Comparison of ENCODE assay signal across 10 cellular contexts in genomic region chr2:159710601-159711180, GRCh38. TPM values are rescaled to one million over a fixed set of nuclear protein-coding genes. Genes with fewer than 3 reads are reported as not detected.
DNase-seq lines count a peak whose midpoint lies in the region; ATAC-seq and TF ChIP-seq lines count a peak whose summit lies in the region.
"Had no signal": no experiment of that assay in that cellular context is flagged by ENCODE, and none has a peak within 500 bp of the region (broad histone marks: within the 10 kb centered on the region; RNA-seq: fewer than 3 reads in every experiment).

No MANE protein-coding gene starts in this region.

- H4K20me1 ChIP-seq in SU-DHL-6 (ENCODE audit: low read depth, low read length), result peaks cover 26% of the 10 kb centered on the region
- peaks cover 28% of the 10 kb centered on the region for H4K20me1 ChIP-seq in smooth muscle cell (ENCODE audit: low read depth)

- no peak overlapping the region for H2AFZ ChIP-seq in SU-DHL-6 (ENCODE audit: low read depth, low read length, severe bottlenecking)
- H2AFZ ChIP-seq in smooth muscle cell (ENCODE audit: low read depth), result no peak overlapping the region

- H3K4me3 Mint-ChIP-seq in activated naive CD4-positive, alpha-beta T cell treated with anti-CD3 and anti-CD28 coated beads, Interleukin-2, amount 50 U/mL, for 24 hours, result no peak overlapping the region

- H3K9me2 ChIP-seq in SU-DHL-6 (replicated peaks; ENCODE audit: insufficient read depth, low read length), result no peaks in the 10 kb centered on the region

- ATAC-seq in HG02623 (IDR thresholded peaks at IDR 0.05; ENCODE audit: unreplicated experiment) (no peak), HG02571 (IDR thresholded peaks at IDR 0.05; ENCODE audit: unreplicated experiment) (no peak)

- H3K27ac ChIP-seq in SU-DHL-6 (ENCODE audit: low read depth, low read length) (no peak overlapping the region; the same call in 1 of the 2 replicates), smooth muscle cell (ENCODE audit: low read depth) (no peak overlapping the region)
- H3K27ac ChIP-seq: C4-2B had no signal

- no peak for DNase-seq in activated naive CD4-positive, alpha-beta T cell treated with Interleukin-2 at 50 U/mL for 16 hours
- DNase-seq in epithelial cell of proximal tubule (ENCODE audit: low read depth) (no peak), smooth muscle cell (lab: John Stamatoyannopoulos, UW; ENCODE audit: unreplicated experiment) (no peak), NCI-H1092 (lab: John Stamatoyannopoulos, UW) (no peak)
- DNase-seq: NCI-H526 treated with DMSO at 0.1 percent for 48 hours had no signal

- TF ChIP-seq CTCF in SU-DHL-6 (IDR thresholded peaks at IDR 0.05; ENCODE audit: insufficient read depth, low read length, poor library complexity, severe bottlenecking) (no peak), epithelial cell of proximal tubule (conservative IDR thresholded peaks at IDR 0.05; ENCODE audit: low read depth, low read length) (no peak), smooth muscle cell (IDR thresholded peaks at IDR 0.05; ENCODE audit: borderline replicate concordance, insufficient read depth, poor library complexity, severe bottlenecking) (no peak)

- H3K79me2 ChIP-seq in SU-DHL-6 (ENCODE audit: insufficient read depth, low read length), result peaks cover 33% of the 10 kb centered on the region
- H3K79me2 ChIP-seq in smooth muscle cell (ENCODE audit: low read depth), result peaks cover 34% of the 10 kb centered on the region

- H3K27ac Mint-ChIP-seq in activated naive CD4-positive, alpha-beta T cell treated with anti-CD3 and anti-CD28 coated beads, Interleukin-2, amount 50 U/mL, for 24 hours, result peak overlapping the region; percentile 51

- H3K9me3 ChIP-seq in SU-DHL-6 (ENCODE audit: insufficient read depth, low read length), result no peaks in the 10 kb centered on the region
- no peaks in the 10 kb centered on the region for H3K9me3 ChIP-seq in smooth muscle cell (replicated peaks; ENCODE audit: low read depth)

- H3K9ac ChIP-seq in SU-DHL-6 (ENCODE audit: low read length) (no peak overlapping the region), smooth muscle cell (ENCODE audit: low read depth) (no peak overlapping the region)

- no peak overlapping the region for H3K4me3 ChIP-seq in SU-DHL-6 (ENCODE audit: insufficient read depth, low read length, poor library complexity, severe bottlenecking)
- peak overlapping the region; percentile 95 for H3K4me3 ChIP-seq in epithelial cell of proximal tubule (ENCODE audit: low read depth, low read length)
- peak overlapping the region; percentile 74 for H3K4me3 ChIP-seq in smooth muscle cell

- H3K27me3 ChIP-seq in SU-DHL-6 (ENCODE audit: low read length), result no peaks in the 10 kb centered on the region
- no peaks in the 10 kb centered on the region for H3K27me3 ChIP-seq in smooth muscle cell (ENCODE audit: low read depth)

- H3F3A ChIP-seq in SU-DHL-6 (ENCODE audit: insufficient read depth), result peaks cover 13% of the 10 kb centered on the region
- H3F3A ChIP-seq in smooth muscle cell (ENCODE audit: low read depth), result peaks cover 7% of the 10 kb centered on the region

- H3K9me3 Mint-ChIP-seq in activated naive CD4-positive, alpha-beta T cell treated with anti-CD3 and anti-CD28 coated beads, Interleukin-2, amount 50 U/mL, for 24 hours, result no peaks in the 10 kb centered on the region

- peaks cover 9% of the 10 kb centered on the region for H3K36me3 Mint-ChIP-seq in activated naive CD4-positive, alpha-beta T cell treated with anti-CD3 and anti-CD28 coated beads, Interleukin-2, amount 50 U/mL, for 24 hours

- H3K27me3 Mint-ChIP-seq in activated naive CD4-positive, alpha-beta T cell treated with anti-CD3 and anti-CD28 coated beads, Interleukin-2, amount 50 U/mL, for 24 hours, result no peaks in the 10 kb centered on the region

- H3K36me3 ChIP-seq in SU-DHL-6 (ENCODE audit: low read length), result peaks cover 4% of the 10 kb centered on the region
- H3K36me3 ChIP-seq in smooth muscle cell (ENCODE audit: low read depth), result no peaks in the 10 kb centered on the region

- H3K4me1 ChIP-seq in smooth muscle cell (ENCODE audit: low read depth), result peaks cover 13% of the 10 kb centered on the region

- 50% methylated on average over 5 of the region's 5 CpGs for WGBS in smooth muscle cell (ENCODE audit: low lambda C conversion rate)

- peaks cover 40% of the 10 kb centered on the region for H3K4me1 Mint-ChIP-seq in activated naive CD4-positive, alpha-beta T cell treated with anti-CD3 and anti-CD28 coated beads, Interleukin-2, amount 50 U/mL, for 24 hours

- H3K4me2 ChIP-seq in SU-DHL-6 (ENCODE audit: low read depth, low read length, poor library complexity, severe bottlenecking), result peak overlapping the region; percentile 90
- H3K4me2 ChIP-seq in smooth muscle cell, result peak overlapping the region; percentile 88

RNA-seq across cellular contexts. Expression of gene MARCHF7, which starts 1.6 kb away (rescaled TPM):
- total RNA-seq in epithelial cell of proximal tubule, result 45.0 and 65.7 TPM in 2 replicates
- total RNA-seq in smooth muscle cell, result 235 and 280 TPM in 2 replicates
- 97.1 and 110 TPM in 2 replicates for polyA plus RNA-seq in smooth muscle cell
